Comparison of ENCODE assay signal across 1 cellular context in genomic region chr18:12293831-12294230, GRCh38.
TF ChIP-seq lines count a peak whose summit lies in the region.

No MANE protein-coding gene starts in this region.

TF ChIP-seq in K562, 482 proteins besides CTCF, POLR2A, EP300 and RAD21:
- TF ChIP-seq NCOA1 (IDR thresholded peaks at IDR 0.05; ENCODE audit: low read depth), result no peak
- no peak for TF ChIP-seq ZBTB33 (CRISPR knock-in tag; IDR thresholded peaks at IDR 0.05)
- no peak for TF ChIP-seq ZNF445 (CRISPR knock-in tag; IDR thresholded peaks at IDR 0.05; ENCODE audit: low read depth)
- TF ChIP-seq, protein P1, sequence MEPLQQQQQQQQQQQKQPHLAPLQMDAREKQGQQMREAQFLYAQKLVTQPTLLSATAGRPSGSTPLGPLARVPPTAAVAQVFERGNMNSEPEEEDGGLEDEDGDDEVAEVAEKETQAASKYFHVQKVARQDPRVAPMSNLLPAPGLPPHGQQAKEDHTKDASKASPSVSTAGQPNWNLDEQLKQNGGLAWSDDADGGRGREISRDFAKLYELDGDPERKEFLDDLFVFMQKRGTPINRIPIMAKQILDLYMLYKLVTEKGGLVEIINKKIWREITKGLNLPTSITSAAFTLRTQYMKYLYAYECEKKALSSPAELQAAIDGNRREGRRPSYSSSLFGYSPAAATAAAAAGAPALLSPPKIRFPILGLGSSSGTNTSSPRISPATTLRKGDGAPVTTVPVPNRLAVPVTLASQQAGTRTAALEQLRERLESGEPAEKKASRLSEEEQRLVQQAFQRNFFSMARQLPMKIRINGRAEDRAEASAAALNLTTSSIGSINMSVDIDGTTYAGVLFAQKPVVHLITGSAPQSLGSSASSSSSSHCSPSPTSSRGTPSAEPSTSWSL (CRISPR knock-in tag; IDR thresholded peaks at IDR 0.05; ENCODE audit: borderline replicate concordance), result no peak
- no peak for TF ChIP-seq HNRNPUL1 (IDR thresholded peaks at IDR 0.05; ENCODE audit: low read length)
